1 cellular context compared by ENCODE assay signal in the genomic region with DNA sequence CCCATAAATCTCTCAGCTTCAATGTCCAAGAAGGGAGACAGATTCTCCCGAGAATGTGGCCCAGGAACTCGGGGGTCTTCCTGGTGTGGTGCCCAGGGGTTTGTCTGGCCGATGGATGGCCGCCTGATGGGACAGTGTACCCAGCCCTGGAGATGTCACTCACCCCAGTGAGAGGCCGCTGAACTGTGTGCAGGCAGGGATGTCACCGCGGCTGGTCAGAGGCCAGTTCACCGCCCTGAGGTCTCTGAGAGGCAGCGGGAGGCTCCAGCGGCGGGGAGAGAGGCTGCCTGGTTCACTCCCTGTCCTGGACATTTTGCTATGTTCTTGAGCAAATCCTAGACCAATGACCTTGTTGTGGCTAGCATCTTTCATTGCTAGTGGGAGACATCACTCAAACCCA.
TF ChIP-seq lines count a peak whose summit lies in the region.

No MANE protein-coding gene starts in this region.

TF ChIP-seq in liver, 16 proteins besides CTCF, POLR2A, EP300 and RAD21 (continued from another document):
- TF ChIP-seq SP1 (IDR thresholded peaks at IDR 0.05) (no peak), HNF4G (IDR thresholded peaks at IDR 0.05) (no peak)
